In the genomic region with DNA sequence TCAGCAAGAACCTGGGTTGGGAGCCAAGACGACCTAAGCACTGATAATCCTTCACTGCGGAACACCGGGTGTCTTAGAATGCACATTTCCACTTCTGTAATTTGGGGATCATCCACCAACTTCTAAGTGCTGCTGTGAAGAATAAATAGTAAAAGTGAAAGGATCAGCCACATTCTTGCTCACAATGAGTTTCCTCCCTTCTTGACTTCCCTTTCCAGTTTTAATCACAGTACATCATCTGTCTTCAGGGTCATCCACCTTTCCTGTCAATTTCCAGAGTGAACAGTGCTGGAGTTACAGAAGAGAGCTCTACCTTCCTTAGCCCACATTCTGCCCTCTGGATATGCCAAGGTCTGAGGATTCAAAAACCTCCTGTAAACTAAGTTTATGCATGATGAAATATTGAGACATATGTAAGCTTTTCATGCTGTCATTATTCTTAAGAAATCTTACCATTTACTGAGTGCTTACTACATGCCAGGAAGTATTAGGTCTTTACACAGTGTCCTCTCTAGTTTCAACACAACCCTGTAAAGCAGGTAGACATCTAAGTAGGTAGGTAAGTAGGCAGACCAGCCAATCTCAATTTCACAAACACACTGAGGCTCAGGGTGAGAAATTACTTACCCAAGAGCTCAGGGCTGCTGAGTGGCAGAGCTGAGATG, we compare ENCODE assay signal across 17 cellular contexts.
DNase-seq lines count a peak whose midpoint lies in the region; FAIRE-seq and TF ChIP-seq lines count a peak whose summit lies in the region.
"Had no signal": no experiment of that assay in that cellular context is flagged by ENCODE, and none has a peak within 500 bp of the region (broad histone marks: within the 10 kb centered on the region; RNA-seq: fewer than 3 reads in every experiment).

No MANE protein-coding gene starts in this region.

- H3K27me3 ChIP-seq in A673 (replicated peaks; ENCODE audit: insufficient read depth, low read depth, low read length, poor library complexity) (no peaks in the 10 kb centered on the region), keratinocyte (ENCODE audit: control insufficient read depth, extremely low read depth, insufficient read depth, low read length) (no peaks in the 10 kb centered on the region), mesendoderm (ENCODE audit: insufficient read depth, low read length, poor library complexity) (no peaks in the 10 kb centered on the region)
- H3K27me3 ChIP-seq: gastrocnemius medialis had no signal

- H3K79me1 ChIP-seq in mesendoderm (ENCODE audit: low read length), result no peaks in the 10 kb centered on the region

- H3K4me3 ChIP-seq in A673 (ENCODE audit: low read depth, low read length, poor library complexity, severe bottlenecking), result no peak overlapping the region
- H3K4me3 ChIP-seq in keratinocyte (ENCODE audit: control insufficient read depth in 2 of 3, extremely low read depth in 1 of 3, insufficient read depth in 2 of 3, low read depth in 1 of 3, low read length in 3 of 3), result no peak overlapping the region
- H3K4me3 ChIP-seq in mesendoderm (ENCODE audit: low read length), result no peak overlapping the region
- H3K4me3 ChIP-seq: gastrocnemius medialis had no signal

- no peaks in the 10 kb centered on the region for H3K9me3 Mint-ChIP-seq in brain
- H3K9me3 Mint-ChIP-seq: activated T-helper 17 cell treated with anti-CD3 and anti-CD28 coated beads, Interleukin-2, amount 50 U/mL, for 72 hours; CD8-positive, alpha-beta T cell; stimulated activated memory B cell treated with anti-CD40 and anti-IgM and Interleukin-4, amounts not matched to agents 10 μg/mL and 1 μg/mL and 100 μg/mL, for 72 hours had no signal

- intact Hi-C loops in A673 (cut with micrococcal nuclease; ENCODE audit: unreplicated experiment), result no loop called here

- FAIRE-seq in keratinocyte (lab: Jason Lieb, UNC), result no peak

- no peak overlapping the region for H2BK120ac ChIP-seq in mesendoderm (ENCODE audit: low read depth, low read length)

- BruUV-seq in A673 (replicated peaks; lab: Mats Ljungman, UMichigan), result no TSS peak

- TF ChIP-seq CTCF in A673 (conservative IDR thresholded peaks at IDR 0.05; ENCODE audit: low read depth, low read length), result no peak
- TF ChIP-seq CTCF in brain (conservative IDR thresholded peaks at IDR 0.05), result no peak
- TF ChIP-seq CTCF in keratinocyte (optimal IDR thresholded peaks at IDR 0.05 in 1 of 3, IDR thresholded peaks at IDR 0.05 in 1 of 3, conservative IDR thresholded peaks at IDR 0.05 in 1 of 3; ENCODE audit: extremely low read depth in 1 of 3, insufficient read depth in 2 of 3, low read length in 3 of 3), result no peak

- peak overlapping the region in 3 of 5 experiments; percentile 11 to 42 (median 13) for H3K27ac Mint-ChIP-seq in brain
- H3K27ac Mint-ChIP-seq: activated T-helper 17 cell treated with anti-CD3 and anti-CD28 coated beads, Interleukin-2, amount 50 U/mL, for 72 hours; CD8-positive, alpha-beta T cell; stimulated activated memory B cell treated with anti-CD40 and anti-IgM and Interleukin-4, amounts not matched to agents 10 μg/mL and 1 μg/mL and 100 μg/mL, for 72 hours had no signal

- H3K9me3 ChIP-seq in A673 (ENCODE audit: low read depth, low read length, poor library complexity, severe bottlenecking) (no peaks in the 10 kb centered on the region), keratinocyte (ENCODE audit: control insufficient read depth, low read depth, low read length) (no peaks in the 10 kb centered on the region)
- H3K9me3 ChIP-seq: gastrocnemius medialis had no signal

- no peak overlapping the region for H3K56ac ChIP-seq in mesendoderm (ENCODE audit: low read length)

- DNase-seq in A673 (ENCODE audit: low spot score) (no peak), GM04504 (ENCODE audit: low read depth) (peak; percentile 20), keratinocyte (ENCODE audit: low read depth, low spot score) (no peak), SKM-1 (lab: John Stamatoyannopoulos, UW; ENCODE audit: unreplicated experiment) (no peak), mesendoderm (no peak), KG1 (lab: John Stamatoyannopoulos, UW) (no peak)
- no peak for DNase-seq in stimulated activated CD4-positive, alpha-beta T cell treated with anti-CD3 and anti-CD28 coated beads, Interleukin-4, amount 100 ng/mL, for 24 hours
- DNase-seq: CD8-positive, alpha-beta T cell; cerebellar nuclear complex; gastrocnemius medialis; GF-D8; occipital lobe; RPMI8226; stimulated activated CD4-positive, alpha-beta T cell treated with anti-CD3 and anti-CD28 coated beads, Interleukin-2, amount 100 ng/mL, for 24 hours had no signal

- H4K20me1 ChIP-seq in keratinocyte (ENCODE audit: control insufficient read depth, extremely low read depth, insufficient read depth, low read length), result no peaks in the 10 kb centered on the region

- no peaks in the 10 kb centered on the region for H3K27me3 Mint-ChIP-seq in brain
- H3K27me3 Mint-ChIP-seq: activated T-helper 17 cell treated with anti-CD3 and anti-CD28 coated beads, Interleukin-2, amount 50 U/mL, for 72 hours; stimulated activated memory B cell treated with anti-CD40 and anti-IgM and Interleukin-4, amounts not matched to agents 10 μg/mL and 1 μg/mL and 100 μg/mL, for 72 hours had no signal

- H3K27ac ChIP-seq in A673 (ENCODE audit: low read depth, low read length, poor library complexity, severe bottlenecking) (peak overlapping the region; percentile 60), keratinocyte (ENCODE audit: control insufficient read depth, insufficient read depth, low read length) (peak overlapping the region; percentile 13), mesendoderm (ENCODE audit: low read depth, low read length) (no peak overlapping the region)
- H3K27ac ChIP-seq: gastrocnemius medialis had no signal

- no peak overlapping the region for H4K5ac ChIP-seq in mesendoderm (ENCODE audit: low read length)

- H3K4me2 ChIP-seq in keratinocyte (ENCODE audit: control insufficient read depth, extremely low read depth, insufficient read depth, low read depth, low read length) (no peak overlapping the region), mesendoderm (ENCODE audit: low read length) (no peak overlapping the region)

- H3K4me1 ChIP-seq in A673 (ENCODE audit: insufficient read depth, low read length, poor library complexity, severe bottlenecking), result peaks cover 5% of the 10 kb centered on the region
- peaks cover 3% of the 10 kb centered on the region for H3K4me1 ChIP-seq in keratinocyte (ENCODE audit: control insufficient read depth, extremely low read depth, insufficient read depth, low read length)
- no peaks in the 10 kb centered on the region for H3K4me1 ChIP-seq in mesendoderm (ENCODE audit: control insufficient read depth, low read depth, low read length)

- peaks cover 9% of the 10 kb centered on the region for H3K4me1 Mint-ChIP-seq in brain
- H3K4me1 Mint-ChIP-seq: stimulated activated memory B cell treated with anti-CD40 and anti-IgM and Interleukin-4, amounts not matched to agents 10 μg/mL and 1 μg/mL and 100 μg/mL, for 72 hours had no signal

- H4K8ac ChIP-seq in mesendoderm (ENCODE audit: low read depth, low read length), result no peak overlapping the region

- H2BK15ac ChIP-seq in mesendoderm (replicated peaks; ENCODE audit: low read depth), result no peak overlapping the region

- H3K23ac ChIP-seq in mesendoderm (ENCODE audit: low read length), result no peak overlapping the region

- H2AFZ ChIP-seq in keratinocyte (ENCODE audit: control insufficient read depth, low read length), result no peak overlapping the region

- dilution Hi-C loops in keratinocyte (cut with MboI; ENCODE audit: extremely low pct_ligation_motif_present, low sequenced_read_pairs), result no loop called here

- CTCF ChIA-PET in A673 (lab: Charles Lee), result no interaction called here

- no CpG with 5 or more reads among the region's 3 CpGs for WGBS in mesendoderm (ENCODE audit: extremely low coverage, insufficient coverage, low lambda C conversion rate)

- H2AK5ac ChIP-seq in mesendoderm (ENCODE audit: low read length), result no peak overlapping the region

- POLR2A ChIA-PET in A673 (lab: Charles Lee; ENCODE audit: low non-redundant PET), result no interaction called here

- no peak overlapping the region for H3K4me3 Mint-ChIP-seq in brain
- H3K4me3 Mint-ChIP-seq: activated T-helper 17 cell treated with anti-CD3 and anti-CD28 coated beads, Interleukin-2, amount 50 U/mL, for 72 hours; CD8-positive, alpha-beta T cell; stimulated activated memory B cell treated with anti-CD40 and anti-IgM and Interleukin-4, amounts not matched to agents 10 μg/mL and 1 μg/mL and 100 μg/mL, for 72 hours had no signal

- H3K79me2 ChIP-seq in keratinocyte (ENCODE audit: control insufficient read depth, insufficient read depth, low read length), result no peaks in the 10 kb centered on the region
- no peaks in the 10 kb centered on the region for H3K79me2 ChIP-seq in mesendoderm (ENCODE audit: control insufficient read depth, insufficient read depth, low read length)

- no peak overlapping the region for H2BK5ac ChIP-seq in mesendoderm (ENCODE audit: low read length)

- no peak overlapping the region for H3K9ac ChIP-seq in keratinocyte (ENCODE audit: control insufficient read depth, extremely low read depth, insufficient read depth, low read length)
- no peak overlapping the region for H3K9ac ChIP-seq in mesendoderm (ENCODE audit: low read length)

- peaks cover 2% of the 10 kb centered on the region for H3K9me1 ChIP-seq in keratinocyte (ENCODE audit: control insufficient read depth, extremely low read depth, insufficient read depth, low read length)

- H3K36me3 Mint-ChIP-seq in brain, result peaks cover 62% of the 10 kb centered on the region

- H3K18ac ChIP-seq in mesendoderm (ENCODE audit: low read length), result no peak overlapping the region

- H3K4ac ChIP-seq in mesendoderm (ENCODE audit: low read depth, low read length), result no peak overlapping the region

- H3K36me3 ChIP-seq in A673 (ENCODE audit: insufficient read depth, low read length, poor library complexity, severe bottlenecking), result peaks cover 46% of the 10 kb centered on the region
- H3K36me3 ChIP-seq in keratinocyte (ENCODE audit: control insufficient read depth in 2 of 2, extremely low read depth in 1 of 2, insufficient read depth in 2 of 2, low read length in 2 of 2), result peaks cover 20 to 26% of the 10 kb centered on the region in 2 experiments
- peaks cover 2% of the 10 kb centered on the region for H3K36me3 ChIP-seq in mesendoderm (ENCODE audit: control insufficient read depth, insufficient read depth, low read length)
